Comparison of ENCODE assay signal across 9 cellular contexts in genomic region chr4:72286185-72286584, GRCh38.
DNase-seq lines count a peak whose midpoint lies in the region; ATAC-seq, FAIRE-seq and TF ChIP-seq lines count a peak whose summit lies in the region.
"Had no signal": no experiment of that assay in that cellular context is flagged by ENCODE, and none has a peak within 500 bp of the region (broad histone marks: within the 10 kb centered on the region; RNA-seq: fewer than 3 reads in every experiment).

No MANE protein-coding gene starts in this region.

- intact Hi-C loops in activated CD8-positive, alpha-beta T cell treated with anti-CD3 and anti-CD28 coated beads for 36 hours (cut with micrococcal nuclease): no loop called here

- H3K4me1 Mint-ChIP-seq in H9: no peaks in the 10 kb centered on the region; a peak in 1 of 4 replicates
- H3K4me1 Mint-ChIP-seq in activated CD8-positive, alpha-beta T cell treated with anti-CD3 and anti-CD28 coated beads for 36 hours (ENCODE audit: low read depth): no peaks in the 10 kb centered on the region

- CTCF ChIA-PET in A549 (lab: Yijun Ruan, JAX): no interaction called here
- CTCF ChIA-PET in activated CD8-positive, alpha-beta T cell treated with anti-CD3 and anti-CD28 coated beads for 36 hours (lab: Charles Lee): interaction anchor here (0.6 to 1.0 kb wide), 2 partner anchors 16 to 515 kb away, joined by 3 to 4 read pairs; no protein-coding TSS in a partner anchor

- peaks cover 9% of the 10 kb centered on the region for H3K36me3 ChIP-seq in SK-N-MC (ENCODE audit: insufficient read depth, low read length)

- no peaks in the 10 kb centered on the region for H3K79me2 ChIP-seq in H9 (ENCODE audit: insufficient read depth, low read length)

- no peak overlapping the region for H3K27ac ChIP-seq in A549
- no peak overlapping the region for H3K27ac ChIP-seq in H9 (ENCODE audit: insufficient read length, low read depth, low read length)
- H3K27ac ChIP-seq in SK-N-MC: peak overlapping the region; percentile 94

- no peak overlapping the region for H3T11ph ChIP-seq in H9 (ENCODE audit: low read length)

- no peak overlapping the region for H3K14ac ChIP-seq in H9 (ENCODE audit: insufficient read depth, low read length)

- no peak overlapping the region for H4K5ac ChIP-seq in H9 (ENCODE audit: insufficient read length, low read depth, low read length)

- no peaks in the 10 kb centered on the region for H3K4me1 ChIP-seq in A549
- H3K4me1 ChIP-seq in H9 (ENCODE audit: insufficient read depth, low read length): no peaks in the 10 kb centered on the region

- peaks cover 0 to 5% (median 4%) of the 10 kb centered on the region in 3 experiments; a peak in 3 of 7 replicates for H3K36me3 Mint-ChIP-seq in H9 (ENCODE audit: insufficient read depth in 1 of 3, low read depth in 3 of 3)
- no peaks in the 10 kb centered on the region for H3K36me3 Mint-ChIP-seq in activated CD8-positive, alpha-beta T cell treated with anti-CD3 and anti-CD28 coated beads for 36 hours (ENCODE audit: low read depth)

- POLR2A ChIA-PET in A549 (lab: Yijun Ruan, JAX): no interaction called here
- POLR2A ChIA-PET in activated CD8-positive, alpha-beta T cell treated with anti-CD3 and anti-CD28 coated beads for 36 hours (lab: Charles Lee): no interaction called here

- H4K20me1 ChIP-seq in H9 (ENCODE audit: control insufficient read depth, insufficient read depth, insufficient read length): no peaks in the 10 kb centered on the region

- no peak overlapping the region for H2AFZ ChIP-seq in H9 (ENCODE audit: low read length)

- no peaks in the 10 kb centered on the region for H3K9me3 Mint-ChIP-seq in H9
- H3K9me3 Mint-ChIP-seq in activated CD8-positive, alpha-beta T cell treated with anti-CD3 and anti-CD28 coated beads for 36 hours: no peaks in the 10 kb centered on the region

- H4K8ac ChIP-seq in H9 (replicated peaks; ENCODE audit: insufficient read length, low read depth, low read length): no peak overlapping the region

- no peak overlapping the region for H2BK15ac ChIP-seq in H9 (ENCODE audit: low read depth, low read length)

- ATAC-seq in A549: no peak
- no peak for ATAC-seq in activated CD8-positive, alpha-beta T cell treated with anti-CD3 and anti-CD28 coated beads for 36 hours
- no peak for ATAC-seq in esophagus mucosa

- no peak for FAIRE-seq in A549 (lab: Jason Lieb, UNC)

- H2BK20ac ChIP-seq in H9 (ENCODE audit: low read depth, low read length, poor library complexity, severe bottlenecking): no peak overlapping the region

- no peaks in the 10 kb centered on the region for H3K27me3 ChIP-seq in H9 (ENCODE audit: insufficient read depth, low read length)

- no peak overlapping the region for H2BK12ac ChIP-seq in H9 (ENCODE audit: insufficient read length, low read depth, low read length)

- no peak for TF ChIP-seq CTCF in A549 (IDR thresholded peaks at IDR 0.05)
- TF ChIP-seq CTCF in H9 (conservative IDR thresholded peaks at IDR 0.05): peak; percentile 59
- no peak for TF ChIP-seq CTCF in activated CD8-positive, alpha-beta T cell treated with anti-CD3 and anti-CD28 coated beads for 36 hours (IDR thresholded peaks at IDR 0.05)

- WGBS in A549 (ENCODE audit: missing lambda C conversion rate): 62% methylated on average over 1 of the region's 1 CpG
- no CpG with 5 or more reads among the region's 1 CpG for WGBS in H9 (ENCODE audit: extremely low coverage, insufficient read length, low lambda C conversion rate)

- H3K56ac ChIP-seq in H9 (ENCODE audit: insufficient read length, low read depth, low read length): no peak overlapping the region

- no peak overlapping the region for H4K91ac ChIP-seq in H9 (ENCODE audit: insufficient read length, low read depth, low read length)

- peak in 1 of 2 experiments; percentile 2 for DNase-seq in A549 (ENCODE audit: low read depth in 1 of 2, low spot score in 1 of 2)
- DNase-seq in H9: no peak
- DNase-seq in SK-N-MC (ENCODE audit: low read depth, low spot score): peak; percentile 72
- peak; percentile 12 for DNase-seq in glomerular endothelial cell (ENCODE audit: extremely low read depth, low read depth, low spot score)
- no peak for DNase-seq in activated CD4-positive, CD25-positive, alpha-beta regulatory T cell (lab: John Stamatoyannopoulos, UW)
- DNase-seq in NK-92 (lab: John Stamatoyannopoulos, UW; ENCODE audit: unreplicated experiment): no peak
- DNase-seq in activated CD8-positive, alpha-beta T cell treated with anti-CD3 and anti-CD28 coated beads for 36 hours: no peak
- DNase-seq: activated T-cell treated with anti-CD3 and anti-CD28 coated beads, Interleukin-2, amount 50 U/mL, for 1 hour had no signal

- no peak overlapping the region for H3K23ac ChIP-seq in H9 (ENCODE audit: insufficient read length, low read depth, low read length)

- H3K4me2 ChIP-seq in A549: no peak overlapping the region
- H3K4me2 ChIP-seq in H9 (ENCODE audit: insufficient read depth, insufficient read length, low read length): no peak overlapping the region

- no peak overlapping the region for H2AK5ac ChIP-seq in H9 (ENCODE audit: insufficient read length, low read length)

- H3K4me3 ChIP-seq in A549 (no peak overlapping the region), SK-N-MC (no peak overlapping the region)

- H3K79me1 ChIP-seq in H9 (ENCODE audit: insufficient read depth, low read depth, low read length, poor library complexity, severe bottlenecking): no peaks in the 10 kb centered on the region

- TF ChIP-seq POLR2A in A549 (IDR thresholded peaks at IDR 0.05; ENCODE audit: low read length): no peak

- H3K4me3 Mint-ChIP-seq in H9: no peak overlapping the region
- no peak overlapping the region for H3K4me3 Mint-ChIP-seq in activated CD8-positive, alpha-beta T cell treated with anti-CD3 and anti-CD28 coated beads for 36 hours

- H2BK120ac ChIP-seq in H9 (ENCODE audit: low read depth, low read length, poor library complexity, severe bottlenecking): no peak overlapping the region

- no peaks in the 10 kb centered on the region for H3K23me2 ChIP-seq in H9 (ENCODE audit: insufficient read length, low read depth, low read length, poor library complexity, severe bottlenecking)

- H3K27me3 Mint-ChIP-seq in H9 (ENCODE audit: low read depth): no peaks in the 10 kb centered on the region; the same call in 1 of the 2 replicates
- no peaks in the 10 kb centered on the region for H3K27me3 Mint-ChIP-seq in activated CD8-positive, alpha-beta T cell treated with anti-CD3 and anti-CD28 coated beads for 36 hours

- TF ChIP-seq EP300 in A549 (IDR thresholded peaks at IDR 0.05): no peak

- 0 out of 5 replicates have a peak, but pooled peaks have one; percentile 13 for TF ChIP-seq RAD21 in A549 (conservative IDR thresholded peaks at IDR 0.05 in 1 of 2, IDR thresholded peaks at IDR 0.05 in 1 of 2)

- H3K27ac Mint-ChIP-seq in H9: no peak overlapping the region
- no peak overlapping the region for H3K27ac Mint-ChIP-seq in activated CD8-positive, alpha-beta T cell treated with anti-CD3 and anti-CD28 coated beads for 36 hours

- H3K9me3 ChIP-seq in A549: no peaks in the 10 kb centered on the region
- H3K9me3 ChIP-seq in H9 (ENCODE audit: control insufficient read depth, low read depth, low read length): no peaks in the 10 kb centered on the region
- peaks cover 2% of the 10 kb centered on the region; the same call in 1 of the 2 replicates for H3K9me3 ChIP-seq in SK-N-MC (ENCODE audit: low read depth, low read length)

- H2BK5ac ChIP-seq in H9 (ENCODE audit: insufficient read length, low read length): no peak overlapping the region

- H3K18ac ChIP-seq in H9 (ENCODE audit: insufficient read length, low read depth, low read length): no peak overlapping the region

- H3K4ac ChIP-seq in H9 (ENCODE audit: low read depth, low read length): no peak overlapping the region

- H3K9ac ChIP-seq in H9 (ENCODE audit: extremely low read depth, insufficient read length, low read length) (no peak overlapping the region), SK-N-MC (ENCODE audit: insufficient read length) (peak overlapping the region; percentile 60)

TF ChIP-seq in A549, 52 proteins besides CTCF, POLR2A, EP300 and RAD21:
- TF ChIP-seq SREBF2 (IDR thresholded peaks at IDR 0.05) (no peak), ZSCAN20 (CRISPR knock-in tag; IDR thresholded peaks at IDR 0.05) (no peak), CHD2 (IDR thresholded peaks at IDR 0.05; ENCODE audit: low read length, partially characterized antibody) (no peak), EHMT2 (IDR thresholded peaks at IDR 0.05; ENCODE audit: low read depth) (no peak), JUN (IDR thresholded peaks at IDR 0.05) (no peak), CBX8 (IDR thresholded peaks at IDR 0.05) (no peak)

Comparison
In these comparisons a context has a peak if more than half of its experiments do, and no peak if none do; other contexts are left out.
1. DNase-seq: peak in SK-N-MC (single experiment) and glomerular endothelial cell (single experiment); none in H9 (single experiment), activated CD4-positive, CD25-positive, alpha-beta regulatory T cell (0 of 4), NK-92 (single experiment) and activated CD8-positive, alpha-beta T cell treated with anti-CD3 and anti-CD28 coated beads for 36 hours (single experiment).